10 cellular contexts compared by ENCODE assay signal in genomic region chr10:132565516-132566209, GRCh38.
"Had no signal": no experiment of that assay in that cellular context is flagged by ENCODE, and none has a peak within 500 bp of the region (broad histone marks: within the 10 kb centered on the region; RNA-seq: fewer than 3 reads in every experiment).

No MANE protein-coding gene starts in this region.

- DNase-seq: activated CD4-positive, alpha-beta T cell treated with anti-CD3 and anti-CD28 coated beads, Interleukin-2, amount 50 U/mL, for 1 hour; activated naive CD4-positive, alpha-beta T cell treated with anti-CD3 and anti-CD28 coated beads, Interleukin-2, amount 50 U/mL, for 16 hours; effector memory CD4-positive, alpha-beta T cell; mammary epithelial cell; nephron progenitor cell; stimulated activated CD4-positive, alpha-beta T cell treated with anti-CD3 and anti-CD28 coated beads, Interleukin-2, amount 100 ng/mL, for 48 hours; upper lobe of right lung had no signal

- H3K9me3 ChIP-seq: upper lobe of right lung had no signal

- H3K4me3 ChIP-seq: upper lobe of right lung had no signal

- H3K4me3 Mint-ChIP-seq: central memory CD8-positive, alpha-beta T cell; nephron progenitor cell; stimulated activated naive CD8-positive, alpha-beta T cell treated with anti-CD3 and anti-CD28 coated beads, Interleukin-15, Interleukin-2, amounts not matched to agents 100 ng/mL and 50 ng/mL, for 24 hours had no signal

- ATAC-seq: upper lobe of right lung had no signal

- H3K27me3 ChIP-seq: upper lobe of right lung had no signal

- H3K9me3 Mint-ChIP-seq: activated T-helper 2 cell treated with anti-CD3 and anti-CD28 coated beads, Interferon-gamma antibody, Interleukin-2, Interleukin-4, amounts not matched to agents 10 μg/mL and 5 μg/mL and 100 μg/mL, durations not matched to agents 14 hours and 24 hours and 36 hours; central memory CD8-positive, alpha-beta T cell; stimulated activated naive CD8-positive, alpha-beta T cell treated with anti-CD3 and anti-CD28 coated beads, Interleukin-15, Interleukin-2, amounts not matched to agents 100 ng/mL and 50 ng/mL, for 24 hours had no signal

- H3K36me3 ChIP-seq: upper lobe of right lung had no signal

- H3K27me3 Mint-ChIP-seq: central memory CD8-positive, alpha-beta T cell; stimulated activated naive CD8-positive, alpha-beta T cell treated with anti-CD3 and anti-CD28 coated beads, Interleukin-15, Interleukin-2, amounts not matched to agents 100 ng/mL and 50 ng/mL, for 24 hours had no signal

- H3K27ac ChIP-seq: upper lobe of right lung had no signal

- H3K27ac Mint-ChIP-seq: activated T-helper 2 cell treated with anti-CD3 and anti-CD28 coated beads, Interferon-gamma antibody, Interleukin-2, Interleukin-4, amounts not matched to agents 10 μg/mL and 5 μg/mL and 100 μg/mL, durations not matched to agents 14 hours and 24 hours and 36 hours; nephron progenitor cell; stimulated activated naive CD8-positive, alpha-beta T cell treated with anti-CD3 and anti-CD28 coated beads, Interleukin-15, Interleukin-2, amounts not matched to agents 100 ng/mL and 50 ng/mL, for 24 hours had no signal
